Comparison of ENCODE assay signal across 18 cellular contexts in the genomic region with DNA sequence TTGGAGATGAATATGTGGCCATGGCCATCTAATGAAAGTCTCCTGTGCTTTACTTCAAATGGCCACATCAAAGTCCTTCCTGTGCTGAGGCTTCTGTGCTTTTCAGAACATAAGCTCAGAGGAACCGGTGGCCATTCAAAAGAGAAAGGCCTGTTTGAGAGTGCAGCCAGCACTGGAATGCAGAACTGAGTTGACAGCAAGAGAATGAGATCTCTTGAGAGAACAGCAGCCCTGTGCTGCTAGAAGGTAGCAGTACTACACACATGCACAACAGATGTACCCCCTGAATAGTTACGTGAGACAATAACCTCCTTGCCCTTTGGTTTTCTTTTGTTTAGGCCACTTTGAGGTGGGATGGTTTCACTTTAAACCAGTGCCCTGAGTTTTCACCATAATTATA.
"Had no signal": no experiment of that assay in that cellular context is flagged by ENCODE, and none has a peak within 500 bp of the region (broad histone marks: within the 10 kb centered on the region; RNA-seq: fewer than 3 reads in every experiment).

No MANE protein-coding gene starts in this region.

- DNase-seq: activated CD4-positive, alpha-beta T cell treated with anti-CD3 and anti-CD28 coated beads, Interleukin-2, amount 50 U/mL, for 4 hours; activated naive CD8-positive, alpha-beta T cell treated with anti-CD3 and anti-CD28 coated beads, Interleukin-2, amount 10 ng/mL, durations not matched to agents 7 days and 5 days; activated T-cell treated with anti-CD3 and anti-CD28 coated beads, Interleukin-2, amount 50 U/mL, for 72 hours; central memory CD4-positive, alpha-beta T cell; cortex of kidney; effector CD8-positive, alpha-beta T cell; erythroblast; foreskin keratinocyte; mesenchymal stem cell; pancreas; stimulated activated CD4-positive, alpha-beta T cell treated with anti-CD3 and anti-CD28 coated beads, Interleukin-15, amount 100 ng/mL, for 24 hours; stimulated activated CD4-positive, alpha-beta T cell treated with anti-CD3 and anti-CD28 coated beads, Interleukin-4, amount 100 ng/mL, for 4 hours; stimulated activated naive CD8-positive, alpha-beta T cell treated with anti-CD3 and anti-CD28 coated beads, Interleukin-15, amount 100 ng/mL, for 72 hours; SW 1271; testis had no signal

- H3K27ac ChIP-seq: foreskin keratinocyte, pancreas, vagina had no signal

- H3K4me3 Mint-ChIP-seq: activated naive CD8-positive, alpha-beta T cell treated with anti-CD3 and anti-CD28 coated beads, Interleukin-2, amount 10 ng/mL, durations not matched to agents 7 days and 5 days; activated T-cell treated with anti-CD3 and anti-CD28 coated beads, Interleukin-2, amount 50 U/mL, for 72 hours; nephron; stimulated activated naive CD8-positive, alpha-beta T cell treated with anti-CD3 and anti-CD28 coated beads, Interleukin-15, amount 100 ng/mL, for 72 hours had no signal

- H3K4me3 ChIP-seq: pancreas, testis, vagina had no signal

- H3K9me3 Mint-ChIP-seq: activated naive CD8-positive, alpha-beta T cell treated with anti-CD3 and anti-CD28 coated beads, Interleukin-2, amount 10 ng/mL, durations not matched to agents 7 days and 5 days; activated T-cell treated with anti-CD3 and anti-CD28 coated beads, Interleukin-2, amount 50 U/mL, for 72 hours; nephron; stimulated activated naive CD8-positive, alpha-beta T cell treated with anti-CD3 and anti-CD28 coated beads, Interleukin-15, amount 100 ng/mL, for 72 hours had no signal

- H3K9me3 ChIP-seq: pancreas, testis, vagina had no signal

- H3K27ac Mint-ChIP-seq: activated naive CD8-positive, alpha-beta T cell treated with anti-CD3 and anti-CD28 coated beads, Interleukin-2, amount 10 ng/mL, durations not matched to agents 7 days and 5 days; activated T-cell treated with anti-CD3 and anti-CD28 coated beads, Interleukin-2, amount 50 U/mL, for 72 hours; nephron; stimulated activated naive CD8-positive, alpha-beta T cell treated with anti-CD3 and anti-CD28 coated beads, Interleukin-15, amount 100 ng/mL, for 72 hours had no signal

- ATAC-seq: activated CD4-positive, CD25-positive, alpha-beta regulatory T cell treated with anti-CD3 and anti-CD28 coated beads, Interleukin-2, amount 50 U/mL, for 24 hours; activated T-cell treated with anti-CD3 and anti-CD28 coated beads, Interleukin-2, amount 50 U/mL, for 72 hours; foreskin keratinocyte; pancreas; stimulated activated naive CD8-positive, alpha-beta T cell treated with anti-CD3 and anti-CD28 coated beads, Interleukin-15, amount 100 ng/mL, for 72 hours had no signal

- H3K36me3 Mint-ChIP-seq: activated naive CD8-positive, alpha-beta T cell treated with anti-CD3 and anti-CD28 coated beads, Interleukin-2, amount 10 ng/mL, durations not matched to agents 7 days and 5 days had no signal

- H3K4me1 Mint-ChIP-seq: activated naive CD8-positive, alpha-beta T cell treated with anti-CD3 and anti-CD28 coated beads, Interleukin-2, amount 10 ng/mL, durations not matched to agents 7 days and 5 days; stimulated activated naive CD8-positive, alpha-beta T cell treated with anti-CD3 and anti-CD28 coated beads, Interleukin-15, amount 100 ng/mL, for 72 hours had no signal

- H3K27me3 ChIP-seq: foreskin keratinocyte, pancreas, testis, vagina had no signal

- H3K4me1 ChIP-seq: pancreas had no signal

- H3K36me3 ChIP-seq: pancreas, vagina had no signal
